ENCODE assay signal across 39 cellular contexts in the genomic region with DNA sequence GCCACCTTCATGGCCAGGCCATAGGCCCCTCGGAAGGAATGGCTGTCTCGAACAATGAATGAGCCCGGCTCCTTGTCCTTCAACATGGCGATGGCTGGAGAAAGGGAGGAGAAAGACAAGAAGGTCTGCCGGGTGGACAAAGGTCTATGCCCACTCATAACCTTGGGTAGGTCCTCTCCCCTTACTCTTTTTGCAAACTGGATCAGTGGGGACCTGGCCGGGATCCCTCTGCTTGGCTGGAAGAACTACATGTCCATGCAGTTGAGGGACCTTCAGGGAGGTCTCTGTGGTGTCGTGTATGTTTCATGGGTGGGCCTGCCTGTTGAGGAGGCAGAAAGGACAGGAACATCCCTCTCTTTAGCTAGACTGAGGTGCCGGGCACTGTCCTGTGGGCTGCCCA.
"Had no signal": no experiment of that assay in that cellular context is flagged by ENCODE, and none has a peak within 500 bp of the region (broad histone marks: within the 10 kb centered on the region; RNA-seq: fewer than 3 reads in every experiment).

No MANE protein-coding gene starts in this region.

- H3K27ac ChIP-seq: adrenal gland, body of pancreas, breast epithelium, PC-9, RWPE1, VCaP had no signal

- H3K9me3 ChIP-seq: adrenal gland, body of pancreas, breast epithelium, MG63 had no signal

- H3K27me3 ChIP-seq: adrenal gland, body of pancreas, breast epithelium, MG63 had no signal

- H2AFZ ChIP-seq: PC-9 had no signal

- ATAC-seq: activated naive CD4-positive, alpha-beta T cell treated with anti-CD3 and anti-CD28 coated beads, Interleukin-2, amount 50 U/mL, for 72 hours; activated T-cell treated with anti-CD3 and anti-CD28 coated beads, Interleukin-2, amount 50 U/mL, for 4 hours; body of pancreas; Right ventricle myocardium inferior; SK-N-SH treated with all-trans-retinoic acid at 6 μM for 48 hours had no signal

- H3K36me3 ChIP-seq: breast epithelium had no signal

- H3K4me1 ChIP-seq: breast epithelium had no signal

- H3K4me2 ChIP-seq: PC-9 had no signal

- H3K4me3 ChIP-seq: adrenal gland, body of pancreas, breast epithelium, MG63, PC-9 had no signal

- DNase-seq: activated B cell treated with CpG ODN at 0.5 μM for 24 hours; activated CD4-positive, alpha-beta memory T cell treated with anti-CD3 and anti-CD28 coated beads for 36 hours; activated CD4-positive, alpha-beta T cell treated with anti-CD3 and anti-CD28 coated beads for 4 hours; activated CD4-positive, alpha-beta T cell treated with anti-CD3 and anti-CD28 coated beads, Interleukin-2, amount 50 U/mL, for 1 hour; activated CD4-positive, CD25-positive, alpha-beta regulatory T cell treated with anti-CD3 and anti-CD28 coated beads, Interleukin-2, amount 50 U/mL, for 72 hours; activated CD8-positive, alpha-beta memory T cell treated with anti-CD3 and anti-CD28 coated beads, Interleukin-2, amount 50 U/mL, for 4 hours; activated gamma-delta T cell treated with Interleukin-2 at 50 U/mL for 16 hours; activated naive CD4-positive, alpha-beta T cell treated with anti-CD3 and anti-CD28 coated beads for 36 hours; activated T-cell treated with anti-CD3 and anti-CD28 coated beads for 4 hours; activated T-cell treated with anti-CD3 and anti-CD28 coated beads, Interleukin-2, amount 50 U/mL, for 4 hours; body of pancreas; Kasumi-1; KG1; MG63; NCI-H1092; NCI-H146; NCI-H187; NCI-H2029 treated with DMSO at 0.1 percent for 48 hours; NCI-H2107; NCI-H2171; NCI-H510A; NCI-H526; NCI-H748 treated with DMSO at 0.1 percent for 48 hours; NK-92 treated with Interleukin-12 subunit alpha and Interleukin-12 subunit beta, amount 100 ng/mL, for 24 hours; PC-9; SIG-M5; SW 1271; T-helper 1 cell; T-helper 2 cell; T-helper 9 cell had no signal

- FAIRE-seq: astrocyte, RCC 7860 had no signal
